ENCODE assay signal across 10 cellular contexts in the genomic region with DNA sequence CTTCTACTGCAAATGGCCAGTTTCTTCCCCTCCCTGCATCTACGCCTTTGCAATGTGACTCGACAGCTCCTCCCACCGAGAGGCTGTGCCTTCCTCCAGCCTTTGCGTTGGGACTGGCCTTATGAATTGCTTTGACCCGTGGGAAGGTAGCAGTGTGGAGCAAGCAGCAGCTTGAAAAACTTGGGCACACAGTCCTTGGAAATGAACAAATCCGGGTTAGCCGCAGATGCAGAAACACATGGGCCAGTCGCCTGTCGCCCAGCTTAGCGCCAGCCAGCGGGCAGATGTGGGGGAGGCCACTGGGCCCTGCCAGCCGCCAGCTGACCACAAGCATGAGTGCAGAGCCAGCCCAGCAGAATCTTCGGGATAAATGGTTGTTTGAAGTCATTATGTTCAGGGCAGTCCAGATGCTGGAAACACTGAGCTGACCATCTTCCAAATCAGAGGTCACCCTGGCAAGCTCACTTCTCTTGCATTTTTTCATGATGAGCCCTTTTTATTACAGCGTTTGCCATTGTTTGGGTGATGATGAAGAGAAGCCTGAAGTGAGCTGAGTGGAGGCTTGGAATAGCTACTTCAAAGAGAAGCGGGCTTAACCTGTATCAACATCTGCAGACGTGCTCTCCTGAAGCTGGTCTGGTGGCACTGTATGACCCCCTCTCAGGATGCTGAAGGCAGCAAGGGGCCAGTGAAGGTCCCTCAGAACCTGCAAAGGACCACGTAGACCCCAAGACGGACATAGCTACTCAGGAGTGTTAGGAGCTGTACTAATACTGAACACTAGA. TPM values are rescaled to one million over a fixed set of nuclear protein-coding genes. Genes with fewer than 3 reads are reported as not detected.
DNase-seq lines count a peak whose midpoint lies in the region; ATAC-seq and TF ChIP-seq lines count a peak whose summit lies in the region.
"Had no signal": no experiment of that assay in that cellular context is flagged by ENCODE, and none has a peak within 500 bp of the region (broad histone marks: within the 10 kb centered on the region; RNA-seq: fewer than 3 reads in every experiment).

No MANE protein-coding gene starts in this region.

- TF ChIP-seq CTCF in AG09309 (IDR thresholded peaks at IDR 0.05; ENCODE audit: control insufficient read depth, insufficient read depth, low read depth, low read length, missing control alignments) (no peak), Peyer's patch (IDR thresholded peaks at IDR 0.05) (no peak)
- TF ChIP-seq CTCF in CD4-positive, alpha-beta T cell (IDR thresholded peaks at IDR 0.05): no peak

- peaks cover under 1% of the 10 kb centered on the region for H3K27me3 Mint-ChIP-seq in CD4-positive, alpha-beta T cell
- no peaks in the 10 kb centered on the region for H3K27me3 Mint-ChIP-seq in activated T-helper 2 cell treated with anti-CD3 and anti-CD28 coated beads, Interferon-gamma antibody, Interleukin-2, Interleukin-4, amounts not matched to agents 10 μg/mL and 5 μg/mL and 100 μg/mL, durations not matched to agents 14 hours and 24 hours and 36 hours (ENCODE audit: low read depth)
- H3K27me3 Mint-ChIP-seq: stimulated activated naive CD8-positive, alpha-beta T cell treated with anti-CD3 and anti-CD28 coated beads, Interleukin-15, amount 100 ng/mL, for 72 hours had no signal

- no peaks in the 10 kb centered on the region for H3K4me1 Mint-ChIP-seq in CD4-positive, alpha-beta T cell (ENCODE audit: low read depth)
- peaks cover 6% of the 10 kb centered on the region for H3K4me1 Mint-ChIP-seq in activated T-helper 2 cell treated with anti-CD3 and anti-CD28 coated beads, Interferon-gamma antibody, Interleukin-2, Interleukin-4, amounts not matched to agents 10 μg/mL and 5 μg/mL and 100 μg/mL, durations not matched to agents 14 hours and 24 hours and 36 hours (ENCODE audit: low read depth)

- H3K9me3 Mint-ChIP-seq in CD4-positive, alpha-beta T cell: no peaks in the 10 kb centered on the region
- no peaks in the 10 kb centered on the region for H3K9me3 Mint-ChIP-seq in activated T-helper 2 cell treated with anti-CD3 and anti-CD28 coated beads, Interferon-gamma antibody, Interleukin-2, Interleukin-4, amounts not matched to agents 10 μg/mL and 5 μg/mL and 100 μg/mL, durations not matched to agents 14 hours and 24 hours and 36 hours
- H3K9me3 Mint-ChIP-seq: stimulated activated naive CD8-positive, alpha-beta T cell treated with anti-CD3 and anti-CD28 coated beads, Interleukin-15, amount 100 ng/mL, for 72 hours had no signal

- DNase-seq in AG09309 (ENCODE audit: low read depth) (peak; percentile 88), Peyer's patch (no peak), fibroblast of peridontal ligament (ENCODE audit: extremely low read depth) (peak; percentile 96), nucleus accumbens (lab: John Stamatoyannopoulos, UW) (peak in 42 of 56 donors; percentile 20 to 84 (median 54)), retina (no peak)
- DNase-seq in CD4-positive, alpha-beta T cell: no peak
- DNase-seq in activated T-helper 2 cell treated with anti-CD3 and anti-CD28 coated beads, Interferon-gamma antibody, Interleukin-2, Interleukin-4, amounts not matched to agents 10 μg/mL and 5 μg/mL and 100 μg/mL, durations not matched to agents 14 hours and 24 hours and 36 hours (ENCODE audit: low spot score): no peak
- DNase-seq: stimulated activated naive CD8-positive, alpha-beta T cell treated with anti-CD3 and anti-CD28 coated beads, Interleukin-15, amount 100 ng/mL, for 72 hours had no signal

- no peaks in the 10 kb centered on the region for H3K27me3 ChIP-seq in Peyer's patch
- H3K27me3 ChIP-seq in CD4-positive, alpha-beta T cell (ENCODE audit: control insufficient read depth, insufficient read depth, low read length): no peaks in the 10 kb centered on the region

- peak overlapping the region; percentile 48 to 59 (median 52) for H3K27ac ChIP-seq in Peyer's patch
- H3K27ac ChIP-seq in CD4-positive, alpha-beta T cell (ENCODE audit: low read depth, low read length): no peak overlapping the region
- H3K27ac ChIP-seq: parathyroid adenoma had no signal

- H3K9me3 ChIP-seq in Peyer's patch: no peaks in the 10 kb centered on the region
- no peaks in the 10 kb centered on the region for H3K9me3 ChIP-seq in CD4-positive, alpha-beta T cell (ENCODE audit: control insufficient read depth, low read length)

- CTCF ChIA-PET in CD4-positive, alpha-beta T cell (lab: Charles Lee): interaction anchor here (1.0 to 1.4 kb wide), 2 partner anchors 9 to 259 kb away, joined by 3 read pairs; no protein-coding TSS in a partner anchor

- intact Hi-C loops in CD4-positive, alpha-beta T cell (cut with DNase I, micrococcal nuclease): no loop called here
- intact Hi-C loops in activated T-helper 2 cell treated with anti-CD3 and anti-CD28 coated beads, Interferon-gamma antibody, Interleukin-2, Interleukin-4, amounts not matched to agents 10 μg/mL and 5 μg/mL and 100 μg/mL, durations not matched to agents 14 hours and 24 hours and 36 hours (cut with micrococcal nuclease): no loop called here

- peak overlapping the region; percentile 1; the same call in 1 of the 2 replicates for H3K4me3 ChIP-seq in AG09309 (ENCODE audit: control insufficient read depth, low read depth, low read length)
- H3K4me3 ChIP-seq in Peyer's patch: no peak overlapping the region

- ATAC-seq in GM21381 (IDR thresholded peaks at IDR 0.05; ENCODE audit: unreplicated experiment): no peak
- no peak for ATAC-seq in CD4-positive, alpha-beta T cell (ENCODE audit: poor library complexity)
- ATAC-seq: stimulated activated naive CD8-positive, alpha-beta T cell treated with anti-CD3 and anti-CD28 coated beads, Interleukin-15, amount 100 ng/mL, for 72 hours had no signal

- no peak overlapping the region for H3K27ac Mint-ChIP-seq in CD4-positive, alpha-beta T cell
- H3K27ac Mint-ChIP-seq in activated T-helper 2 cell treated with anti-CD3 and anti-CD28 coated beads, Interferon-gamma antibody, Interleukin-2, Interleukin-4, amounts not matched to agents 10 μg/mL and 5 μg/mL and 100 μg/mL, durations not matched to agents 14 hours and 24 hours and 36 hours: no peak overlapping the region
- H3K27ac Mint-ChIP-seq: stimulated activated naive CD8-positive, alpha-beta T cell treated with anti-CD3 and anti-CD28 coated beads, Interleukin-15, amount 100 ng/mL, for 72 hours had no signal

- H3K36me3 ChIP-seq in Peyer's patch: peaks cover 0 to 29% (median 0%) of the 10 kb centered on the region in 3 donors

- H3K36me3 Mint-ChIP-seq in CD4-positive, alpha-beta T cell (ENCODE audit: low read depth): peaks cover 37% of the 10 kb centered on the region
- H3K36me3 Mint-ChIP-seq in activated T-helper 2 cell treated with anti-CD3 and anti-CD28 coated beads, Interferon-gamma antibody, Interleukin-2, Interleukin-4, amounts not matched to agents 10 μg/mL and 5 μg/mL and 100 μg/mL, durations not matched to agents 14 hours and 24 hours and 36 hours (ENCODE audit: low read depth): peaks cover 36% of the 10 kb centered on the region

- POLR2A ChIA-PET in CD4-positive, alpha-beta T cell (lab: Charles Lee): interaction anchor here (1.1 to 1.2 kb wide), 2 partner anchors 9 to 19 kb away, joined by 3 read pairs; no protein-coding TSS in a partner anchor

- no peaks in the 10 kb centered on the region for H3K4me1 ChIP-seq in Peyer's patch
- H3K4me1 ChIP-seq: parathyroid adenoma had no signal

- no peak overlapping the region for H3K4me3 Mint-ChIP-seq in CD4-positive, alpha-beta T cell
- H3K4me3 Mint-ChIP-seq in activated T-helper 2 cell treated with anti-CD3 and anti-CD28 coated beads, Interferon-gamma antibody, Interleukin-2, Interleukin-4, amounts not matched to agents 10 μg/mL and 5 μg/mL and 100 μg/mL, durations not matched to agents 14 hours and 24 hours and 36 hours (ENCODE audit: low read depth): no peak overlapping the region
- H3K4me3 Mint-ChIP-seq: stimulated activated naive CD8-positive, alpha-beta T cell treated with anti-CD3 and anti-CD28 coated beads, Interleukin-15, amount 100 ng/mL, for 72 hours had no signal

- peak in 1 of 2 donors; percentile 8 for TF ChIP-seq POLR2A in Peyer's patch (IDR thresholded peaks at IDR 0.05)

RNA-seq across cellular contexts. Expression of a gene that starts 9.8 kb away (rescaled TPM):
- 100 to 1,000 TPM in 2 of 4 donors, 10 to 100 TPM in 2; 14.0 to 119 (median 103) TPM for total RNA-seq in Peyer's patch
- total RNA-seq in CD4-positive, alpha-beta T cell: 10 to 100 TPM; 41.7 to 48.5 TPM
- total RNA-seq in activated T-helper 2 cell treated with anti-CD3 and anti-CD28 coated beads, Interferon-gamma antibody, Interleukin-2, Interleukin-4, amounts not matched to agents 10 μg/mL and 5 μg/mL and 100 μg/mL, durations not matched to agents 14 hours and 24 hours and 36 hours: 39.2 and 40.5 TPM in 2 replicates

RNA-seq across cellular contexts. Expression of a gene that starts 15.7 kb away (rescaled TPM):
- 10 to 100 TPM in 1 of 4 donors, 1 to 10 TPM in 3; 8.1 to 31.4 (median 9.3) TPM for total RNA-seq in Peyer's patch
- 1 to 10 TPM; 5.8 to 6.7 TPM for total RNA-seq in CD4-positive, alpha-beta T cell
- 50.5 and 52.2 TPM in 2 replicates for total RNA-seq in activated T-helper 2 cell treated with anti-CD3 and anti-CD28 coated beads, Interferon-gamma antibody, Interleukin-2, Interleukin-4, amounts not matched to agents 10 μg/mL and 5 μg/mL and 100 μg/mL, durations not matched to agents 14 hours and 24 hours and 36 hours

RNA-seq across cellular contexts. Expression of a gene that starts 27.5 kb away (rescaled TPM):
- 10 to 100 TPM; 36.4 to 80.0 (median 50.4) TPM for total RNA-seq in Peyer's patch
- 100 to 1,000 TPM; 214 to 222 TPM for total RNA-seq in CD4-positive, alpha-beta T cell
- 189 and 197 TPM in 2 replicates for total RNA-seq in activated T-helper 2 cell treated with anti-CD3 and anti-CD28 coated beads, Interferon-gamma antibody, Interleukin-2, Interleukin-4, amounts not matched to agents 10 μg/mL and 5 μg/mL and 100 μg/mL, durations not matched to agents 14 hours and 24 hours and 36 hours

Comparison
In these comparisons a context has a peak if more than half of its experiments do, and no peak if none do; other contexts are left out.
1. DNase-seq: peak in AG09309 (single experiment), fibroblast of peridontal ligament (single experiment) and nucleus accumbens (42 of 56); none in Peyer's patch (0 of 3), CD4-positive, alpha-beta T cell (0 of 10), retina (single experiment) and activated T-helper 2 cell treated with anti-CD3 and anti-CD28 coated beads, Interferon-gamma antibody, Interleukin-2, Interleukin-4, amounts not matched to agents 10 μg/mL and 5 μg/mL and 100 μg/mL, durations not matched to agents 14 hours and 24 hours and 36 hours (single experiment).